In genomic region chr18:62670573-62670972, GRCh38 we compare ENCODE assay signal across 25 cellular contexts.
"Had no signal": no experiment of that assay in that cellular context is flagged by ENCODE, and none has a peak within 500 bp of the region (broad histone marks: within the 10 kb centered on the region; RNA-seq: fewer than 3 reads in every experiment).

No MANE protein-coding gene starts in this region.

- H3K27me3 ChIP-seq: neural progenitor cell, neutrophil, spleen, suprapubic skin, tibial artery, upper lobe of right lung had no signal

- FAIRE-seq: islet of Langerhans, urothelium cell line had no signal

- H3K36me3 ChIP-seq: left ventricle myocardium inferior, neural progenitor cell, neutrophil, spleen, suprapubic skin, thoracic aorta, tibial artery, upper lobe of right lung had no signal

- H3K4me1 ChIP-seq: left ventricle myocardium inferior, neural progenitor cell, spleen, suprapubic skin, upper lobe of right lung had no signal

- H3K4me2 ChIP-seq: neural progenitor cell had no signal

- H3K4me3 ChIP-seq: left ventricle myocardium inferior, lung, neural progenitor cell, skin epidermis, spleen, suprapubic skin, thoracic aorta, tibial artery, upper lobe of right lung had no signal

- DNase-seq: hypothalamus; immature natural killer cell; left ventricle myocardium inferior; mesendoderm; naive B cell; natural killer cell; nephron progenitor cell; occipital lobe; right cardiac atrium; spleen; stimulated activated CD4-positive, alpha-beta T cell treated with anti-CD3 and anti-CD28 coated beads, Interleukin-4, amount 100 ng/mL, for 24 hours; stimulated activated naive CD4-positive, alpha-beta T cell; tibial artery; trophoblast cell; upper lobe of right lung had no signal

- ATAC-seq: natural killer cell; right cardiac atrium; sciatic nerve; stimulated activated effector memory CD8-positive, alpha-beta T cell treated with anti-CD3 and anti-CD28 coated beads, Interleukin-12 subunit alpha, Interleukin-12 subunit beta, amount 100 ng/mL, for 72 hours; upper lobe of right lung had no signal

- H3K9ac ChIP-seq: neural progenitor cell had no signal

- H3K27ac ChIP-seq: left ventricle myocardium inferior, neural progenitor cell, neutrophil, skin epidermis, spleen, suprapubic skin, thoracic aorta, tibial artery, upper lobe of right lung had no signal

- H2AFZ ChIP-seq: neural progenitor cell had no signal

- H3K9me3 ChIP-seq: neutrophil, suprapubic skin, thoracic aorta, upper lobe of right lung had no signal
